ENCODE assay signal across 31 cellular contexts in the genomic region with DNA sequence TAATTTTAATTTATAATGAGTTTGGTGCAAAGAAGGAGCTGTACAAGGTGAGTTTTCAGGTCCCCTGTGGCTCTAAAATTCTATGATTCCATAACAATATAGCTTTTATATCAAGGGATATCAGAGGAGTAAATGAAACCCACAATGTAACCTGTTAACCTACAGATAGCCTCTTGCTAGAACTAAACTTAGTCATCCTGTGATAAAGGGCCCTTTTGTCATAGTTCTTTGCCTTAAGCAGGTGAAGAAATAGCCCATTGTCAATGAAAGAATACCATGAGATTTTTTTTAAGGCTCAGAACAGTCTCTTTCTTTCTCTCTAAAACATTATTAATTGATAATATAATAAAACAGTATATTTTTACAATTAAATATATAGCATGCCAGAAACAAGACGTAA.
"Had no signal": no experiment of that assay in that cellular context is flagged by ENCODE, and none has a peak within 500 bp of the region (broad histone marks: within the 10 kb centered on the region; RNA-seq: fewer than 3 reads in every experiment).

No MANE protein-coding gene starts in this region.

- ATAC-seq: activated CD8-positive, alpha-beta T cell treated with anti-CD3 and anti-CD28 coated beads, Interleukin-2, amount 10 ng/mL, durations not matched to agents 7 days and 5 days had no signal

- H3K4me3 Mint-ChIP-seq: activated CD8-positive, alpha-beta T cell treated with anti-CD3 and anti-CD28 coated beads, Interleukin-2, amount 10 ng/mL, durations not matched to agents 7 days and 5 days; activated naive CD4-positive, alpha-beta T cell treated with anti-CD3 and anti-CD28 coated beads, Interleukin-2, amount 50 U/mL, for 24 hours; activated naive CD8-positive, alpha-beta T cell treated with anti-CD3 and anti-CD28 coated beads, Interleukin-2, amount 10 ng/mL, durations not matched to agents 7 days and 5 days; activated T-cell treated with anti-CD3 and anti-CD28 coated beads, Interleukin-2, amount 50 U/mL, for 24 hours had no signal

- DNase-seq: activated CD4-positive, alpha-beta T cell treated with anti-CD3 and anti-CD28 coated beads for 1 hour; activated CD4-positive, alpha-beta T cell treated with anti-CD3 and anti-CD28 coated beads for 48 hours; activated CD4-positive, alpha-beta T cell treated with anti-CD3 and anti-CD28 coated beads, Interleukin-2, amount 50 U/mL, for 4 hours; activated CD4-positive, CD25-positive, alpha-beta regulatory T cell; activated CD8-positive, alpha-beta T cell treated with anti-CD3 and anti-CD28 coated beads, Interleukin-2, amount 10 ng/mL, durations not matched to agents 7 days and 5 days; activated gamma-delta T cell; activated naive CD4-positive, alpha-beta T cell treated with Interleukin-2 at 50 U/mL for 16 hours; activated naive CD8-positive, alpha-beta T cell treated with anti-CD3 and anti-CD28 coated beads, Interleukin-2, amount 10 ng/mL, durations not matched to agents 7 days and 5 days; activated T-cell treated with anti-CD3 and anti-CD28 coated beads, Interleukin-2, amount 50 U/mL, for 24 hours; amygdala; caudate nucleus; cerebellar nuclear complex; Karpas-422; KBM-7; MG63; NCI-H1048; NCI-H1105 treated with DMSO at 0.1 percent for 48 hours; NCI-H1436; NCI-H1694 treated with DMSO at 0.1 percent for 48 hours; NCI-H2029; NCI-H510A; NCI-H526; NCI-H748 treated with DMSO at 0.1 percent for 48 hours; NK-92 treated with Interleukin-12 subunit alpha and Interleukin-12 subunit beta, amount 100 ng/mL, for 24 hours; SIG-M5; SW 1271; T1000; WERI-Rb-1 had no signal

- H3K27me3 ChIP-seq: ascending aorta, MG63 had no signal

- H3K4me3 ChIP-seq: ascending aorta, MG63 had no signal

- H3K36me3 ChIP-seq: ascending aorta, MG63, WERI-Rb-1 had no signal

- H3K27ac ChIP-seq: ascending aorta, WERI-Rb-1 had no signal

- H3K36me3 Mint-ChIP-seq: activated naive CD4-positive, alpha-beta T cell treated with anti-CD3 and anti-CD28 coated beads, Interleukin-2, amount 50 U/mL, for 24 hours; activated naive CD8-positive, alpha-beta T cell treated with anti-CD3 and anti-CD28 coated beads, Interleukin-2, amount 10 ng/mL, durations not matched to agents 7 days and 5 days had no signal

- H3K9me3 ChIP-seq: ascending aorta, MG63 had no signal

- H3K27me3 Mint-ChIP-seq: activated naive CD8-positive, alpha-beta T cell treated with anti-CD3 and anti-CD28 coated beads, Interleukin-2, amount 10 ng/mL, durations not matched to agents 7 days and 5 days; activated T-cell treated with anti-CD3 and anti-CD28 coated beads, Interleukin-2, amount 50 U/mL, for 24 hours had no signal

- H3K27ac Mint-ChIP-seq: activated CD8-positive, alpha-beta T cell treated with anti-CD3 and anti-CD28 coated beads, Interleukin-2, amount 10 ng/mL, durations not matched to agents 7 days and 5 days; activated naive CD4-positive, alpha-beta T cell treated with anti-CD3 and anti-CD28 coated beads, Interleukin-2, amount 50 U/mL, for 24 hours; activated naive CD8-positive, alpha-beta T cell treated with anti-CD3 and anti-CD28 coated beads, Interleukin-2, amount 10 ng/mL, durations not matched to agents 7 days and 5 days; activated T-cell treated with anti-CD3 and anti-CD28 coated beads, Interleukin-2, amount 50 U/mL, for 24 hours; activated T-helper 2 cell treated with anti-CD3 and anti-CD28 coated beads, Interferon-gamma antibody, Interleukin-2, Interleukin-4, amounts not matched to agents 10 μg/mL and 5 μg/mL and 100 μg/mL, durations not matched to agents 14 hours and 24 hours and 36 hours had no signal

- H3K4me1 Mint-ChIP-seq: activated naive CD4-positive, alpha-beta T cell treated with anti-CD3 and anti-CD28 coated beads, Interleukin-2, amount 50 U/mL, for 24 hours; activated naive CD8-positive, alpha-beta T cell treated with anti-CD3 and anti-CD28 coated beads, Interleukin-2, amount 10 ng/mL, durations not matched to agents 7 days and 5 days had no signal

- H3K9me3 Mint-ChIP-seq: activated naive CD4-positive, alpha-beta T cell treated with anti-CD3 and anti-CD28 coated beads, Interleukin-2, amount 50 U/mL, for 24 hours; activated naive CD8-positive, alpha-beta T cell treated with anti-CD3 and anti-CD28 coated beads, Interleukin-2, amount 10 ng/mL, durations not matched to agents 7 days and 5 days; activated T-helper 2 cell treated with anti-CD3 and anti-CD28 coated beads, Interferon-gamma antibody, Interleukin-2, Interleukin-4, amounts not matched to agents 10 μg/mL and 5 μg/mL and 100 μg/mL, durations not matched to agents 14 hours and 24 hours and 36 hours had no signal
